In the genomic region with DNA sequence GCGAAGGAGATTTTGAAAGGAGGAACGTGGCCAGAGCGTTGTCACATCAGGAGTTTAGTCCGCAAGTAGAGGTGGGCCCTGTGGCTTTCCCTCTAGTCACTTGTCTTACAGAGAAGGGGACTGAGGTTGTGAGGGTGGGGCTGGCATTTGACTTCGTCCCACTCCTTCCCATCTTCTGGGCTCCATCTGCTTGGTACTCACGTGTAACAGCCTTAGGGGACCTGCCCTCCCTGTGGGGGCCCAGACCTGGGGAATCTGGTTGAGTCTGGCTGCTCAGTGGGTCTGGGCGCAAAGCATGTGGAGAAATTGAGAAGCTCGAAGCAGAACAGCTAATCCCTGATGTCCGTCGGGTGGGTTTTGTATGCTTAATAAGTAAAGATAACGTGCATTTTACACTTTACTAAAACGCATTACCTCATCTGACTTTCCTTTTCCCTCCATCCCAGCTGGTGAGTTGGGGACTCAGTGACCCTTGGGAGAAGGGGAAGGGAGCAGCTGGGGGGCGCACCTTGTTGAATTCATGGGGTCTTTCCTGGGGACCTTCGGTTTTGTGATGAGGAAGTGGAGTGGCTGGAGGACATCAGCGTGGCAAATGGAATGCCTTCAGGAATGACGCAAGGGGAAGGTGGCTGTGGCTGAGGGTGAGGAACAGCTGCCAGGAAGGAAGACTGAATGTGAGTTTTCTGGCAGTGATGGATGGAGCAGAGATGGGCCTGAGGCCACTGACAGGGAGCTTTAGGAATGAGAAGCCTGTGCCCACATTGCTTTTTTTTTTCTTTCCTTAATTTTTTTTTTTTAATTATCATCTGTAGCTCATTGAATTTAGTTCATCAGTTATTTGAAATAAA, we compare ENCODE assay signal across 10 cellular contexts.
DNase-seq lines count a peak whose midpoint lies in the region; ATAC-seq and TF ChIP-seq lines count a peak whose summit lies in the region.
"Had no signal": no experiment of that assay in that cellular context is flagged by ENCODE, and none has a peak within 500 bp of the region (broad histone marks: within the 10 kb centered on the region; RNA-seq: fewer than 3 reads in every experiment).

No MANE protein-coding gene starts in this region.

- no peak for ATAC-seq in HG03039 (IDR thresholded peaks at IDR 0.05; ENCODE audit: unreplicated experiment)
- no peak for ATAC-seq in GM21529 (IDR thresholded peaks at IDR 0.05; ENCODE audit: unreplicated experiment)

- in situ Hi-C loops in brain microvascular endothelial cell (cut with HindIII; ENCODE audit: low pct_ligation_motif_present, low sequenced_read_pairs): no loop called here

- no peak for TF ChIP-seq CTCF in brain microvascular endothelial cell (IDR thresholded peaks at IDR 0.05; ENCODE audit: low read depth, low read length, missing control alignments)

- DNase-seq in HCEC 1CT: peak; percentile 82
- DNase-seq in brain microvascular endothelial cell: peak; percentile 42
- DNase-seq in hepatic stellate cell (ENCODE audit: low spot score): peak; percentile 84
- no peak for DNase-seq in Kasumi-1 (lab: John Stamatoyannopoulos, UW)
- DNase-seq in NOMO-1 treated with dmso at 0.1 percent for 144 hours (lab: John Stamatoyannopoulos, UW; ENCODE audit: unreplicated experiment): no peak
- DNase-seq: activated T-cell treated with anti-CD3 and anti-CD28 coated beads, Interleukin-2, amount 50 U/mL, for 24 hours; stimulated activated CD4-positive, alpha-beta T cell treated with anti-CD3 and anti-CD28 coated beads, Interleukin-4, amount 100 ng/mL, for 24 hours had no signal

- H3K4me1 ChIP-seq in subcutaneous abdominal adipose tissue (ENCODE audit: control insufficient read depth in 5 of 5, insufficient read depth in 5 of 5, low read length in 5 of 5): peaks cover 18 to 65% (median 41%) of the 10 kb centered on the region in 5 donors

- peak overlapping the region in 2 of 5 donors; percentile 15 to 48 for H3K9ac ChIP-seq in subcutaneous abdominal adipose tissue (ENCODE audit: low read length in 5 of 5)

- no peaks in the 10 kb centered on the region for H3K9me3 ChIP-seq in subcutaneous abdominal adipose tissue (ENCODE audit: control insufficient read depth in 5 of 5, low read length in 5 of 5)

- H3K36me3 ChIP-seq in brain microvascular endothelial cell (replicated peaks) (no peaks in the 10 kb centered on the region), subcutaneous abdominal adipose tissue (ENCODE audit: control insufficient read depth in 5 of 5, insufficient read depth in 5 of 5, low read length in 5 of 5) (no peaks in the 10 kb centered on the region)

- H3K27ac ChIP-seq in brain microvascular endothelial cell (peak overlapping the region; percentile 51), subcutaneous abdominal adipose tissue (ENCODE audit: low read depth, low read length) (peak overlapping the region; percentile 77)

- H3K4me3 ChIP-seq in brain microvascular endothelial cell (ENCODE audit: low read depth, low read length): no peak overlapping the region
- H3K4me3 ChIP-seq in subcutaneous abdominal adipose tissue (ENCODE audit: low read depth in 1 of 5, low read length in 5 of 5): no peak overlapping the region

- H3K27me3 ChIP-seq in brain microvascular endothelial cell (replicated peaks): no peaks in the 10 kb centered on the region
- H3K27me3 ChIP-seq in subcutaneous abdominal adipose tissue (ENCODE audit: control insufficient read depth in 5 of 5, insufficient read depth in 4 of 5, low read length in 5 of 5): no peaks in the 10 kb centered on the region

Comparison
In these comparisons a context has a peak if more than half of its experiments do, and no peak if none do; other contexts are left out.
1. DNase-seq: peak in HCEC 1CT (single experiment), brain microvascular endothelial cell (single experiment) and hepatic stellate cell (single experiment); none in Kasumi-1 (0 of 2) and NOMO-1 treated with dmso at 0.1 percent for 144 hours (single experiment).